ENCODE assay signal across 22 cellular contexts in the genomic region with DNA sequence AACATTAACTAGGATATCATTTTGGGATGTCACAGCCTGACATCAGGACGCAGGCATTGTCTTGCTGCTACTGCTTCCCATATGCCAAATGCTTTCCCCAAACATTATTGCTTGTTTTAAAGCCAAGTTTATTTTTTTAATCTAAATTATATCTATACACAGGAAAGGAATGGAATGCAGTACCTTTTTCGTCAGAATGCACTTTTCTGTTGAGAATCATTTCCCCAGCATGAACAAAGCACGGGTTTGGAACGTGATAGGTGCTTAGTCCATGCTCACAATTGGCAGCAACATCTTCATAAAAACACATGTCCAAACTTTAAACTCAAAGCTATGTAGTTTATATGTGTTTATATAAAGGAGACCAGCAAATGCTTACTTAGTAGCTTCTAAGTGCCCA.
"Had no signal": no experiment of that assay in that cellular context is flagged by ENCODE, and none has a peak within 500 bp of the region (broad histone marks: within the 10 kb centered on the region; RNA-seq: fewer than 3 reads in every experiment).

No MANE protein-coding gene starts in this region.

- H3K4me1 ChIP-seq: breast epithelium, neural progenitor cell, testis had no signal

- H3K36me3 Mint-ChIP-seq: neural progenitor cell had no signal

- H3K27ac Mint-ChIP-seq: activated CD8-positive, alpha-beta memory T cell treated with anti-CD3 and anti-CD28 coated beads, Interleukin-2, amount 10 ng/mL, durations not matched to agents 7 days and 5 days; activated CD8-positive, alpha-beta T cell treated with anti-CD3 and anti-CD28 coated beads for 36 hours; effector memory CD8-positive, alpha-beta T cell; neural progenitor cell; T-helper 17 cell; type B pancreatic cell had no signal

- H3K4me1 Mint-ChIP-seq: neural progenitor cell had no signal

- H3K4me3 Mint-ChIP-seq: activated CD4-positive, alpha-beta T cell treated with anti-CD3 and anti-CD28 coated beads, Interleukin-2, amount 10 ng/mL, durations not matched to agents 24 days and 14 days; activated CD8-positive, alpha-beta memory T cell treated with anti-CD3 and anti-CD28 coated beads, Interleukin-2, amount 10 ng/mL, durations not matched to agents 7 days and 5 days; activated CD8-positive, alpha-beta T cell treated with anti-CD3 and anti-CD28 coated beads for 36 hours; central memory CD8-positive, alpha-beta T cell; effector memory CD8-positive, alpha-beta T cell; naive thymus-derived CD8-positive, alpha-beta T cell; neural progenitor cell; T-helper 17 cell; type B pancreatic cell had no signal

- H3K4me3 ChIP-seq: breast epithelium, left lung, lung, neural progenitor cell, testis had no signal

- H3K9me3 ChIP-seq: breast epithelium, left lung, testis had no signal

- DNase-seq: activated CD4-positive, alpha-beta T cell treated with anti-CD3 and anti-CD28 coated beads, Interleukin-2, amount 10 ng/mL, durations not matched to agents 24 days and 14 days; activated CD8-positive, alpha-beta memory T cell treated with anti-CD3 and anti-CD28 coated beads, Interleukin-2, amount 10 ng/mL, durations not matched to agents 7 days and 5 days; activated T-cell treated with anti-CD3 and anti-CD28 coated beads for 4 hours; effector memory CD8-positive, alpha-beta T cell; hippocampal formation; kidney glomerular epithelial cell; left lung; naive thymus-derived CD8-positive, alpha-beta T cell; retina; stimulated activated CD4-positive, alpha-beta T cell treated with anti-CD3 and anti-CD28 coated beads, Interleukin-4, amount 100 ng/mL, for 1 hour; stimulated activated naive CD4-positive, alpha-beta T cell treated with Interleukin-2 at 50 U/mL for 16 hours; SW 1271; T-helper 17 cell; testis had no signal

- H3K9me3 Mint-ChIP-seq: activated CD4-positive, alpha-beta T cell treated with anti-CD3 and anti-CD28 coated beads, Interleukin-2, amount 10 ng/mL, durations not matched to agents 24 days and 14 days; activated CD8-positive, alpha-beta T cell treated with anti-CD3 and anti-CD28 coated beads for 36 hours; activated naive CD4-positive, alpha-beta T cell treated with anti-CD3 and anti-CD28 coated beads, Interleukin-2, amount 50 U/mL, for 72 hours; central memory CD8-positive, alpha-beta T cell; effector memory CD8-positive, alpha-beta T cell; naive thymus-derived CD8-positive, alpha-beta T cell; neural progenitor cell; type B pancreatic cell had no signal

- H3K27ac ChIP-seq: breast epithelium, left lung, neural progenitor cell, testis had no signal

- H3K27me3 Mint-ChIP-seq: activated CD4-positive, alpha-beta T cell treated with anti-CD3 and anti-CD28 coated beads, Interleukin-2, amount 10 ng/mL, durations not matched to agents 24 days and 14 days; activated CD8-positive, alpha-beta memory T cell treated with anti-CD3 and anti-CD28 coated beads, Interleukin-2, amount 10 ng/mL, durations not matched to agents 7 days and 5 days; activated CD8-positive, alpha-beta T cell treated with anti-CD3 and anti-CD28 coated beads for 36 hours; central memory CD8-positive, alpha-beta T cell; effector memory CD8-positive, alpha-beta T cell; naive thymus-derived CD8-positive, alpha-beta T cell; T-helper 17 cell; type B pancreatic cell had no signal

- H3K27me3 ChIP-seq: breast epithelium, left lung, neural progenitor cell, testis had no signal

- ATAC-seq: effector memory CD8-positive, alpha-beta T cell; esophagus mucosa; left lung; naive thymus-derived CD8-positive, alpha-beta T cell; T-helper 17 cell had no signal

- H3K36me3 ChIP-seq: breast epithelium, left lung, neural progenitor cell had no signal
